ENCODE assay signal across 9 cellular contexts in genomic region chr1:15883326-15883725, GRCh38. TPM values are rescaled to one million over a fixed set of nuclear protein-coding genes. Genes with fewer than 3 reads are reported as not detected.
DNase-seq lines count a peak whose midpoint lies in the region; ATAC-seq and TF ChIP-seq lines count a peak whose summit lies in the region.
"Had no signal": no experiment of that assay in that cellular context is flagged by ENCODE, and none has a peak within 500 bp of the region (broad histone marks: within the 10 kb centered on the region; RNA-seq: fewer than 3 reads in every experiment).

No MANE protein-coding gene starts in this region.

- H3K27me3 Mint-ChIP-seq in CD4-positive, alpha-beta T cell = no peaks in the 10 kb centered on the region
- no peaks in the 10 kb centered on the region for H3K27me3 Mint-ChIP-seq in activated naive CD8-positive, alpha-beta T cell treated with anti-CD3 and anti-CD28 coated beads, Interleukin-2, amount 10 ng/mL, durations not matched to agents 7 days and 5 days
- H3K27me3 Mint-ChIP-seq in nephron (ENCODE audit: low read depth) = no peaks in the 10 kb centered on the region

- DNase-seq in CD4-positive, alpha-beta T cell = no peak
- DNase-seq in activated naive CD8-positive, alpha-beta T cell treated with anti-CD3 and anti-CD28 coated beads, Interleukin-2, amount 10 ng/mL, durations not matched to agents 7 days and 5 days = no peak
- DNase-seq in middle frontal gyrus (ENCODE audit: extremely low spot score, low spot score) = no peak
- DNase-seq: activated T-cell treated with anti-CD3 and anti-CD28 coated beads for 4 hours had no signal

- H3K4me3 Mint-ChIP-seq in CD4-positive, alpha-beta T cell = no peak overlapping the region
- no peak overlapping the region for H3K4me3 Mint-ChIP-seq in activated naive CD8-positive, alpha-beta T cell treated with anti-CD3 and anti-CD28 coated beads, Interleukin-2, amount 10 ng/mL, durations not matched to agents 7 days and 5 days
- H3K4me3 Mint-ChIP-seq in nephron = no peak overlapping the region
- H3K4me3 Mint-ChIP-seq: neural crest cell had no signal

- H3K4me1 ChIP-seq in HEK293 (ENCODE audit: control insufficient read depth, insufficient read depth, low read length) = peaks cover 17% of the 10 kb centered on the region

- peaks cover 0 to 39% of the 10 kb centered on the region in 2 experiments for H3K36me3 ChIP-seq in HEK293 (ENCODE audit: control insufficient read depth in 2 of 2, insufficient read depth in 1 of 2, low read length in 2 of 2)

- CTCF ChIA-PET in CD4-positive, alpha-beta T cell (lab: Charles Lee) = no interaction called here
- CTCF ChIA-PET in HEK293 (lab: Yijun Ruan, JAX) = interaction anchor here (0.8 to 1.0 kb wide), 3 partner anchors 8 to 92 kb away, joined by 3 to 4 read pairs (median 3); no protein-coding TSS in a partner anchor

- no peak for TF ChIP-seq CTCF in CD4-positive, alpha-beta T cell (IDR thresholded peaks at IDR 0.05)
- no peak for TF ChIP-seq CTCF in HEK293 (tag by site-specific recombination; IDR thresholded peaks at IDR 0.05)
- TF ChIP-seq CTCF in nephron (IDR thresholded peaks at IDR 0.05; ENCODE audit: unreplicated experiment in 3 of 3) = no peak

- H3K36me3 Mint-ChIP-seq in CD4-positive, alpha-beta T cell (ENCODE audit: low read depth) = peaks cover 32% of the 10 kb centered on the region
- H3K36me3 Mint-ChIP-seq in activated naive CD8-positive, alpha-beta T cell treated with anti-CD3 and anti-CD28 coated beads, Interleukin-2, amount 10 ng/mL, durations not matched to agents 7 days and 5 days = peaks cover 11% of the 10 kb centered on the region
- H3K36me3 Mint-ChIP-seq in nephron (ENCODE audit: low read depth) = peaks cover 11% of the 10 kb centered on the region

- no peaks in the 10 kb centered on the region for H3K27me3 ChIP-seq in CD4-positive, alpha-beta T cell (ENCODE audit: control insufficient read depth, insufficient read depth, low read length)

- no peak for ATAC-seq in CD4-positive, alpha-beta T cell (ENCODE audit: poor library complexity)
- no peak for ATAC-seq in activated naive CD8-positive, alpha-beta T cell treated with anti-CD3 and anti-CD28 coated beads, Interleukin-2, amount 10 ng/mL, durations not matched to agents 7 days and 5 days (ENCODE audit: low read depth)
- no peak for ATAC-seq in GM18873 (IDR thresholded peaks at IDR 0.05; ENCODE audit: low FRiP score, unreplicated experiment)
- no peak for ATAC-seq in HG02623 (IDR thresholded peaks at IDR 0.05; ENCODE audit: unreplicated experiment)

- H3K9me3 ChIP-seq in CD4-positive, alpha-beta T cell (ENCODE audit: control insufficient read depth, low read length) = no peaks in the 10 kb centered on the region
- H3K9me3 ChIP-seq in HEK293 (ENCODE audit: control insufficient read depth, insufficient read depth, low read depth, low read length) = no peaks in the 10 kb centered on the region

- peaks cover 73% of the 10 kb centered on the region for H3K4me1 Mint-ChIP-seq in CD4-positive, alpha-beta T cell (ENCODE audit: low read depth)
- H3K4me1 Mint-ChIP-seq in activated naive CD8-positive, alpha-beta T cell treated with anti-CD3 and anti-CD28 coated beads, Interleukin-2, amount 10 ng/mL, durations not matched to agents 7 days and 5 days = peaks cover 34% of the 10 kb centered on the region
- peaks cover 32% of the 10 kb centered on the region for H3K4me1 Mint-ChIP-seq in nephron

- peak overlapping the region; percentile 61 for H3K27ac Mint-ChIP-seq in CD4-positive, alpha-beta T cell
- peak overlapping the region; percentile 44 for H3K27ac Mint-ChIP-seq in activated naive CD8-positive, alpha-beta T cell treated with anti-CD3 and anti-CD28 coated beads, Interleukin-2, amount 10 ng/mL, durations not matched to agents 7 days and 5 days
- peak overlapping the region; percentile 63 to 79 (median 67) for H3K27ac Mint-ChIP-seq in nephron

- no peak overlapping the region for H3K4me3 ChIP-seq in HEK293 (ENCODE audit: low read depth, low read length)

- intact Hi-C loops in CD4-positive, alpha-beta T cell (cut with DNase I, micrococcal nuclease) = loop anchor here in 1 of 2 experiments (5.0 kb wide), 1 partner anchor 51 kb away; no protein-coding TSS in a partner anchor

- no peaks in the 10 kb centered on the region for H3K9me3 Mint-ChIP-seq in CD4-positive, alpha-beta T cell
- no peaks in the 10 kb centered on the region for H3K9me3 Mint-ChIP-seq in activated naive CD8-positive, alpha-beta T cell treated with anti-CD3 and anti-CD28 coated beads, Interleukin-2, amount 10 ng/mL, durations not matched to agents 7 days and 5 days
- H3K9me3 Mint-ChIP-seq in nephron = no peaks in the 10 kb centered on the region
- H3K9me3 Mint-ChIP-seq: neural crest cell had no signal

- POLR2A ChIA-PET in CD4-positive, alpha-beta T cell (lab: Charles Lee) = interaction anchor here (0.7 kb wide), 1 partner anchor 25 kb away, joined by 3 read pairs; no protein-coding TSS in a partner anchor
- POLR2A ChIA-PET in HEK293 (lab: Yijun Ruan, JAX) = interaction anchor here (0.7 to 1.8 kb wide), 3 partner anchors 12 to 36 kb away, joined by 4 to 9 read pairs (median 6); partner anchors contain the start of gene SPEN
- POLR2A ChIA-PET in activated naive CD8-positive, alpha-beta T cell treated with anti-CD3 and anti-CD28 coated beads, Interleukin-2, amount 10 ng/mL, durations not matched to agents 7 days and 5 days (lab: Charles Lee) = interaction anchor here (0.6 to 1.2 kb wide), 2 partner anchors 25 to 36 kb away, joined by 4 to 6 read pairs; partner anchors contain the start of gene SPEN

- no peak overlapping the region for H3K27ac ChIP-seq in CD4-positive, alpha-beta T cell (ENCODE audit: low read depth, low read length)
- no peak overlapping the region for H3K27ac ChIP-seq in HEK293 (ENCODE audit: extremely low read depth, low read depth, low read length)

TF ChIP-seq in HEK293, 187 proteins besides CTCF, POLR2A, EP300 and RAD21 (continues in another document):
- peak; percentile 36; the same call in 1 of the 2 replicates for TF ChIP-seq INSM2 (tag by site-specific recombination; IDR thresholded peaks at IDR 0.05)
- no peak for TF ChIP-seq SCRT2 (tag by site-specific recombination; IDR thresholded peaks at IDR 0.05)
- TF ChIP-seq ZNF664 (tag by site-specific recombination; IDR thresholded peaks at IDR 0.05) = no peak
- TF ChIP-seq ZSCAN30 (tag by site-specific recombination; IDR thresholded peaks at IDR 0.05) = no peak
- TF ChIP-seq ZNF394 (tag by site-specific recombination; IDR thresholded peaks at IDR 0.05; ENCODE audit: borderline replicate concordance) = peak; percentile 57; the same call in 1 of the 2 replicates
- TF ChIP-seq ZNF26 (tag by site-specific recombination; IDR thresholded peaks at IDR 0.05) = no peak
- 0 out of 2 replicates have a peak, but pooled peaks have one; percentile 18 for TF ChIP-seq ZBTB20 (tag by site-specific recombination; IDR thresholded peaks at IDR 0.05)
- TF ChIP-seq ZNF398 (tag by site-specific recombination; IDR thresholded peaks at IDR 0.05) = no peak
- no peak for TF ChIP-seq ZFHX2 (tag by site-specific recombination; conservative IDR thresholded peaks at IDR 0.05)
- no peak for TF ChIP-seq ZEB2 (tag by site-specific recombination; IDR thresholded peaks at IDR 0.05)
- TF ChIP-seq ZNF600 (tag by site-specific recombination; IDR thresholded peaks at IDR 0.05) = peak; percentile 39; the same call in 1 of the 2 replicates

RNA-seq across cellular contexts. Expression of gene SPEN, which starts 35.8 kb away (rescaled TPM):
- 10 to 100 TPM; 73.5 to 76.7 TPM for total RNA-seq in CD4-positive, alpha-beta T cell
- total RNA-seq in activated naive CD8-positive, alpha-beta T cell treated with anti-CD3 and anti-CD28 coated beads, Interleukin-2, amount 10 ng/mL, durations not matched to agents 7 days and 5 days = 10 to 100 TPM; 68.8 to 69.8 TPM
